In genomic region chr15:100616700-100617099, GRCh38 we compare ENCODE assay signal across 18 cellular contexts. TPM values are rescaled to one million over a fixed set of nuclear protein-coding genes. Genes with fewer than 3 reads are reported as not detected.
DNase-seq lines count a peak whose midpoint lies in the region; ATAC-seq and TF ChIP-seq lines count a peak whose summit lies in the region.
"Had no signal": no experiment of that assay in that cellular context is flagged by ENCODE, and none has a peak within 500 bp of the region (broad histone marks: within the 10 kb centered on the region; RNA-seq: fewer than 3 reads in every experiment).

No MANE protein-coding gene starts in this region.

- peaks cover 5% of the 10 kb centered on the region for H3K9me1 ChIP-seq in IMR-90 (ENCODE audit: insufficient read depth, low read length)

- peaks cover 61% of the 10 kb centered on the region for H3K36me3 ChIP-seq in CD4-positive, CD25-positive, alpha-beta regulatory T cell (ENCODE audit: control insufficient read depth, insufficient read depth, low read length)
- peaks cover 17% of the 10 kb centered on the region for H3K36me3 ChIP-seq in IMR-90 (ENCODE audit: control insufficient read depth, insufficient read depth, low read length)

- peaks cover 48% of the 10 kb centered on the region for H3K36me3 Mint-ChIP-seq in CD4-positive, CD25-positive, alpha-beta regulatory T cell
- H3K36me3 Mint-ChIP-seq in activated T-helper 17 cell treated with anti-CD3 and anti-CD28 coated beads, Interleukin-2, amount 50 U/mL, for 72 hours (ENCODE audit: low read depth) = peaks cover 91% of the 10 kb centered on the region
- H3K36me3 Mint-ChIP-seq in stimulated activated effector memory CD8-positive, alpha-beta T cell treated with anti-CD3 and anti-CD28 coated beads, Interleukin-12 subunit alpha, Interleukin-12 subunit beta, amount 100 ng/mL, for 72 hours = peaks cover 82% of the 10 kb centered on the region

- H2BK5ac ChIP-seq in IMR-90 (ENCODE audit: low read depth, low read length, poor library complexity, severe bottlenecking) = no peak overlapping the region

- no peak overlapping the region for H2BK20ac ChIP-seq in IMR-90 (ENCODE audit: low read depth, low read length)

- H2AK9ac ChIP-seq in IMR-90 (replicated peaks; ENCODE audit: low read depth, low read length, poor library complexity) = peak overlapping the region; percentile 45

- H3K9me3 ChIP-seq in CD4-positive, CD25-positive, alpha-beta regulatory T cell (ENCODE audit: control insufficient read depth in 2 of 2, low read length in 2 of 2) = no peaks in the 10 kb centered on the region
- H3K9me3 ChIP-seq in IMR-90 (ENCODE audit: control insufficient read depth, insufficient read depth, low read length) = no peaks in the 10 kb centered on the region
- H3K9me3 ChIP-seq: BLaER1 had no signal

- H3K4me2 ChIP-seq in IMR-90 (ENCODE audit: low read depth, low read length) = no peak overlapping the region
- H3K4me2 ChIP-seq: BLaER1, GM23338 had no signal

- H3K23ac ChIP-seq in IMR-90 (ENCODE audit: low read depth, low read length) = no peak overlapping the region

- TF ChIP-seq RAD21 in IMR-90 (IDR thresholded peaks at IDR 0.05; ENCODE audit: low read length) = no peak

- WGBS in IMR-90 (ENCODE audit: extremely low coverage in 2 of 2, insufficient read length in 1 of 2), 2 experiments = 100% methylated on average over 2 of the region's 2 CpGs; no CpG with 5 or more reads in 1 of the 2 experiments

- H3K14ac ChIP-seq in IMR-90 (replicated peaks; ENCODE audit: low read depth, low read length) = no peak overlapping the region

- no peak overlapping the region for H3K4me3 ChIP-seq in CD4-positive, CD25-positive, alpha-beta regulatory T cell (ENCODE audit: low read depth, low read length)
- H3K4me3 ChIP-seq in IMR-90 (ENCODE audit: insufficient read depth, low read depth, low read length) = no peak overlapping the region
- H3K4me3 ChIP-seq: BLaER1, GM23338 had no signal

- H3K27ac ChIP-seq in CD4-positive, CD25-positive, alpha-beta regulatory T cell (ENCODE audit: insufficient read depth, low read length, poor library complexity, severe bottlenecking) = no peak overlapping the region
- no peak overlapping the region for H3K27ac ChIP-seq in IMR-90 (ENCODE audit: insufficient read depth, low read length)
- H3K27ac ChIP-seq: BLaER1, C4-2B had no signal

- H4K20me1 ChIP-seq in IMR-90 (ENCODE audit: insufficient read depth, low read length) = peaks cover 8% of the 10 kb centered on the region

- peaks cover 12 to 14% of the 10 kb centered on the region in 2 experiments for H3K79me1 ChIP-seq in IMR-90 (ENCODE audit: low read depth in 1 of 2, low read length in 2 of 2)

- peaks cover 5% of the 10 kb centered on the region for H3K4me1 ChIP-seq in CD4-positive, CD25-positive, alpha-beta regulatory T cell (ENCODE audit: control insufficient read depth, insufficient read depth, low read length, poor library complexity, severe bottlenecking)
- H3K4me1 ChIP-seq in IMR-90 (ENCODE audit: control insufficient read depth, insufficient read depth, low read length) = no peaks in the 10 kb centered on the region
- H3K4me1 ChIP-seq: BLaER1 had no signal

- dilution Hi-C loops in IMR-90 (cut with HindIII; ENCODE audit: low sequenced_read_pairs, unreplicated experiment) = no loop called here

- CTCF ChIA-PET in IMR-90 (lab: Yijun Ruan, JAX) = no interaction called here

- BruUV-seq in IMR-90 (replicated peaks; lab: Mats Ljungman, UMichigan) = no TSS peak

- H3K4me1 Mint-ChIP-seq in CD4-positive, CD25-positive, alpha-beta regulatory T cell = peaks cover 23 to 41% (median 26%) of the 10 kb centered on the region in 4 donors
- H3K4me1 Mint-ChIP-seq in activated T-helper 17 cell treated with anti-CD3 and anti-CD28 coated beads, Interleukin-2, amount 50 U/mL, for 72 hours = peaks cover 12% of the 10 kb centered on the region
- H3K4me1 Mint-ChIP-seq in stimulated activated effector memory CD8-positive, alpha-beta T cell treated with anti-CD3 and anti-CD28 coated beads, Interleukin-12 subunit alpha, Interleukin-12 subunit beta, amount 100 ng/mL, for 72 hours = peaks cover 22% of the 10 kb centered on the region
- H3K4me1 Mint-ChIP-seq: GM23338, H9 had no signal

- TF ChIP-seq CTCF in IMR-90 (conservative IDR thresholded peaks at IDR 0.05; ENCODE audit: low read depth, low read length) = no peak

- no peak overlapping the region for H4K5ac ChIP-seq in IMR-90 (ENCODE audit: low read depth, low read length)

- no peak for TF ChIP-seq POLR2A in IMR-90 (IDR thresholded peaks at IDR 0.05; ENCODE audit: low read depth, low read length)

- no peak for ATAC-seq in CD4-positive, CD25-positive, alpha-beta regulatory T cell (ENCODE audit: low read depth in 2 of 2)
- ATAC-seq in IMR-90 (ENCODE audit: low read depth) (no peak), HG03108 (IDR thresholded peaks at IDR 0.05; ENCODE audit: unreplicated experiment) (no peak)
- ATAC-seq in activated T-helper 17 cell treated with anti-CD3 and anti-CD28 coated beads, Interleukin-2, amount 50 U/mL, for 72 hours (replicated peaks) = no peak
- no peak for ATAC-seq in stimulated activated effector memory CD8-positive, alpha-beta T cell treated with anti-CD3 and anti-CD28 coated beads, Interleukin-12 subunit alpha, Interleukin-12 subunit beta, amount 100 ng/mL, for 72 hours
- ATAC-seq: GM23338, HCT116 had no signal

- in situ Hi-C loops in IMR-90 (cut with MboI; ENCODE audit: low sequenced_read_pairs) = no loop called here

- H3K4ac ChIP-seq in IMR-90 (ENCODE audit: low read depth, low read length) = no peak overlapping the region

- no peaks in the 10 kb centered on the region for H3K27me3 Mint-ChIP-seq in CD4-positive, CD25-positive, alpha-beta regulatory T cell
- H3K27me3 Mint-ChIP-seq in activated T-helper 17 cell treated with anti-CD3 and anti-CD28 coated beads, Interleukin-2, amount 50 U/mL, for 72 hours = no peaks in the 10 kb centered on the region
- H3K27me3 Mint-ChIP-seq: B cell; CD4-positive, alpha-beta T cell; CD8-positive, alpha-beta memory T cell had no signal

- peak overlapping the region in 2 of 3 donors; percentile 42 to 64 for H3K27ac Mint-ChIP-seq in CD4-positive, CD25-positive, alpha-beta regulatory T cell
- peak overlapping the region; percentile 71 for H3K27ac Mint-ChIP-seq in activated T-helper 17 cell treated with anti-CD3 and anti-CD28 coated beads, Interleukin-2, amount 50 U/mL, for 72 hours
- peak overlapping the region; percentile 35 for H3K27ac Mint-ChIP-seq in stimulated activated effector memory CD8-positive, alpha-beta T cell treated with anti-CD3 and anti-CD28 coated beads, Interleukin-12 subunit alpha, Interleukin-12 subunit beta, amount 100 ng/mL, for 72 hours
- H3K27ac Mint-ChIP-seq: B cell; CD4-positive, alpha-beta T cell; GM23338 had no signal

- no peak overlapping the region for H3K18ac ChIP-seq in IMR-90 (ENCODE audit: low read depth, low read length)

- no peak overlapping the region for H4K8ac ChIP-seq in IMR-90 (ENCODE audit: low read depth in 2 of 2, low read length in 2 of 2)

- no peak overlapping the region for H3K4me3 Mint-ChIP-seq in CD4-positive, CD25-positive, alpha-beta regulatory T cell
- no peak overlapping the region for H3K4me3 Mint-ChIP-seq in activated T-helper 17 cell treated with anti-CD3 and anti-CD28 coated beads, Interleukin-2, amount 50 U/mL, for 72 hours
- no peak overlapping the region for H3K4me3 Mint-ChIP-seq in stimulated activated effector memory CD8-positive, alpha-beta T cell treated with anti-CD3 and anti-CD28 coated beads, Interleukin-12 subunit alpha, Interleukin-12 subunit beta, amount 100 ng/mL, for 72 hours
- H3K4me3 Mint-ChIP-seq: B cell; CD4-positive, alpha-beta T cell; CD8-positive, alpha-beta memory T cell; GM23338; H9 had no signal

- no peak overlapping the region for H3K9ac ChIP-seq in IMR-90 (ENCODE audit: low read depth, low read length)
- H3K9ac ChIP-seq: BLaER1 had no signal

- no peaks in the 10 kb centered on the region for H3K9me3 Mint-ChIP-seq in CD4-positive, CD25-positive, alpha-beta regulatory T cell
- H3K9me3 Mint-ChIP-seq in activated T-helper 17 cell treated with anti-CD3 and anti-CD28 coated beads, Interleukin-2, amount 50 U/mL, for 72 hours = no peaks in the 10 kb centered on the region
- H3K9me3 Mint-ChIP-seq in stimulated activated effector memory CD8-positive, alpha-beta T cell treated with anti-CD3 and anti-CD28 coated beads, Interleukin-12 subunit alpha, Interleukin-12 subunit beta, amount 100 ng/mL, for 72 hours = no peaks in the 10 kb centered on the region
- H3K9me3 Mint-ChIP-seq: CD4-positive, alpha-beta T cell; CD8-positive, alpha-beta memory T cell; GM23338 had no signal

- H2AK5ac ChIP-seq in IMR-90 (ENCODE audit: low read depth, low read length) = no peak overlapping the region

- no peak overlapping the region for H3K56ac ChIP-seq in IMR-90 (ENCODE audit: extremely low read depth, insufficient read depth, low read length)

- no peak overlapping the region for H2BK120ac ChIP-seq in IMR-90 (ENCODE audit: low read depth, low read length)

- no peak for DNase-seq in CD4-positive, CD25-positive, alpha-beta regulatory T cell
- DNase-seq in IMR-90 (no peak), NCI-H748 treated with DMSO at 0.1 percent for 48 hours (lab: John Stamatoyannopoulos, UW) (no peak), T-helper 2 cell (no peak)
- DNase-seq in stimulated activated effector memory CD8-positive, alpha-beta T cell treated with anti-CD3 and anti-CD28 coated beads, Interleukin-12 subunit alpha, Interleukin-12 subunit beta, amount 100 ng/mL, for 72 hours (ENCODE audit: low spot score in 2 of 2) = no peak
- DNase-seq: CD4-positive, alpha-beta T cell; CD8-positive, alpha-beta memory T cell; DMS 273 treated with DMSO at 0.1 percent for 48 hours; DMS79 treated with DMSO at 0.1 percent for 48 hours; GF-D8; H9 had no signal

- no peak overlapping the region for H2BK15ac ChIP-seq in IMR-90 (ENCODE audit: low read depth, low read length)

- H3K27me3 ChIP-seq in CD4-positive, CD25-positive, alpha-beta regulatory T cell (ENCODE audit: control insufficient read depth, insufficient read depth, low read length) = no peaks in the 10 kb centered on the region
- no peaks in the 10 kb centered on the region for H3K27me3 ChIP-seq in IMR-90 (ENCODE audit: control insufficient read depth, insufficient read depth, low read length)
- H3K27me3 ChIP-seq: BLaER1 had no signal

- no peak overlapping the region for H4K91ac ChIP-seq in IMR-90 (ENCODE audit: insufficient read depth, low read depth, low read length)

- H2AFZ ChIP-seq in IMR-90 (replicated peaks; ENCODE audit: low read length, poor library complexity) = no peak overlapping the region
- H2AFZ ChIP-seq: GM23338 had no signal

- POLR2A ChIA-PET in IMR-90 (lab: Charles Lee; ENCODE audit: unreplicated experiment) = no interaction called here

- intact Hi-C loops in IMR-90 (cut with micrococcal nuclease) = no loop called here

RNA-seq across cellular contexts. Expression of gene ASB7, which starts 14.3 kb away (rescaled TPM):
- 20.3 TPM for total RNA-seq in CD4-positive, CD25-positive, alpha-beta regulatory T cell
- polyA plus RNA-seq in CD4-positive, CD25-positive, alpha-beta regulatory T cell = 10 to 100 TPM; 10.5 to 14.9 (median 12.7) TPM
- total RNA-seq in IMR-90 (2012; rRNA removed) = 15.8 and 16.7 TPM in 2 replicates
- polyA plus RNA-seq in IMR-90 (2012; rRNA removed) = 6.6 and 7.7 TPM in 2 replicates
- 3.5 and 5.6 TPM in 2 replicates for polyA plus RNA-seq in IMR-90 (2012; cell fraction: cytosol; rRNA removed)
- 2.9 and 7.5 TPM in 2 replicates for polyA plus RNA-seq in IMR-90 (2012; cell fraction: nucleus; rRNA removed; ENCODE audit: low replicate concordance)
- total RNA-seq in activated T-helper 17 cell treated with anti-CD3 and anti-CD28 coated beads, Interleukin-2, amount 50 U/mL, for 72 hours = 10 to 100 TPM; 16.4 to 30.3 TPM

RNA-seq across cellular contexts. Expression of gene LINS1, which starts 14.7 kb away (rescaled TPM):
- 62.5 TPM for total RNA-seq in CD4-positive, CD25-positive, alpha-beta regulatory T cell
- polyA plus RNA-seq in CD4-positive, CD25-positive, alpha-beta regulatory T cell = 10 to 100 TPM; 37.8 to 62.8 (median 54.4) TPM
- 10.6 and 14.7 TPM in 2 replicates for total RNA-seq in IMR-90 (2012; rRNA removed)
- polyA plus RNA-seq in IMR-90 (2012; rRNA removed) = 6.4 and 6.9 TPM in 2 replicates
- 0.99 and 1.4 TPM in 2 replicates for polyA plus RNA-seq in IMR-90 (2012; cell fraction: cytosol; rRNA removed)
- polyA plus RNA-seq in IMR-90 (2012; cell fraction: nucleus; rRNA removed; ENCODE audit: low replicate concordance) = 5.6 and 24.3 TPM in 2 replicates
- total RNA-seq in activated T-helper 17 cell treated with anti-CD3 and anti-CD28 coated beads, Interleukin-2, amount 50 U/mL, for 72 hours = 10 to 100 TPM; 33.0 to 45.0 TPM
